Comparison of ENCODE assay signal across 1 cellular context in genomic region chr18:3214855-3215637, GRCh38.
A peak's percentile ranks its signal among the peaks of the same experiment; 100 is the strongest.
TF ChIP-seq lines count a peak whose summit lies in the region.

No MANE protein-coding gene starts in this region.

TF ChIP-seq in K562, 482 proteins besides CTCF, POLR2A, EP300 and RAD21:
- 0 out of 2 replicates have a peak, but pooled peaks have one; percentile 7 for TF ChIP-seq STAG1 (CRISPR knock-in tag; IDR thresholded peaks at IDR 0.05; ENCODE audit: borderline replicate concordance)
- peak; percentile 81 for TF ChIP-seq ZBTB33 (CRISPR knock-in tag; IDR thresholded peaks at IDR 0.05)
- no peak for TF ChIP-seq U2AF2 (optimal IDR thresholded peaks at IDR 0.05; ENCODE audit: low read depth, low read length)
- TF ChIP-seq SNRNP70 (optimal IDR thresholded peaks at IDR 0.05; ENCODE audit: low read depth, low read length): no peak
- TF ChIP-seq CBX1 (IDR thresholded peaks at IDR 0.05; ENCODE audit: low read depth): peak; percentile 20; the same call in 1 of the 2 replicates
- TF ChIP-seq ZNF121 (CRISPR knock-in tag; conservative IDR thresholded peaks at IDR 0.05): peak; percentile 64
- TF ChIP-seq RAD51 (IDR thresholded peaks at IDR 0.05; ENCODE audit: borderline replicate concordance, low read depth): no peak
- TF ChIP-seq ZFP36 (IDR thresholded peaks at IDR 0.05; ENCODE audit: low read depth, low read length, partially characterized antibody): no peak
- no peak for TF ChIP-seq ZNF75A (CRISPR knock-in tag; IDR thresholded peaks at IDR 0.05)
